Comparison of ENCODE assay signal across 8 cellular contexts in the genomic region with DNA sequence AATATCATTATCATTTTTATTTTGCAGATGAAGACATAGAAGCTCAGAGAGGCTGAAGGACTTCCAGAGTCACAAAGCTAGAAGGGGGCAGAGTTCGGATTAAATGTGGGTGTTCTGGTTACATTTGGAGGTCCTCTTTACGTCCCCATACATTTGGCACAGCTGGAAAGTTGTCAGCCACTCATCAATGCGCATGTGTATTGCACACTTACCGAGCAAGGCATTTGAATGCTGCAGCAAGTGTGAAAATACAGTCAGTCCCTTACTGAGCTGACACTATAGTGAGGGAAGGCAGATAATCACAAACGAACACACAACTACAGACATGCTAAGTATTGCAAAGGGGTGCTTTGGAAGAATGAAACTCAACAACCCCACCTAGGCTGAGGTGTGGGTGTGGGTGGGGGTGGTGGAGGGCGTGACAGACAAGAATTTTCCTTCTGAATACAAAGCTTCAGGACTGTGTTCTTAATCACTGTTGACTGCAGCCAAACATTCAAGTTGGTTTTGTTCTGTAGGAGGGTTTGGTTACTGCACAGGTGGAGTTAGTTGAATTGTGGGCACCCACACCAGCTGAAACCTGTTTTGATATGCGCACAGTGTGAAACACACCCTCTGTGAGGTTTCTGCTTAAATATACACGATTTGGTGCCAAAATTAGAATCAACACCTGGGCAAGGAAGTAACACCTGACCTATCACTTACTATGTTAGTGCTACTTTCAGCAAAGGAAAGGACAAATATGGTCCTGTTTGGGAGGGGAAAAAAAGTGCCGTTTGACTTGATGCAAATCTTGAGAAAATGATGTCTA.
DNase-seq lines count a peak whose midpoint lies in the region; ATAC-seq and TF ChIP-seq lines count a peak whose summit lies in the region.

No MANE protein-coding gene starts in this region.

- DNase-seq in NCI-H2171 treated with DMSO at 0.1 percent for 48 hours (lab: John Stamatoyannopoulos, UW) (peak; percentile 2), NCI-H2171 (lab: John Stamatoyannopoulos, UW) (no peak), T-helper 1 cell (peak; percentile 20 to 82 (median 54)), esophagus squamous epithelium (lab: John Stamatoyannopoulos, UW) (no peak), erythroblast (lab: John Stamatoyannopoulos, UW) (no peak), OCI-M2 (lab: John Stamatoyannopoulos, UW; ENCODE audit: unreplicated experiment) (no peak), occipital lobe (lab: John Stamatoyannopoulos, UW) (no peak)

- H3K27ac ChIP-seq in esophagus squamous epithelium = peak overlapping the region; percentile 67 to 85 (median 75)

- H3K4me3 ChIP-seq in esophagus squamous epithelium = no peak overlapping the region

- intact Hi-C loops in esophagus squamous epithelium (cut with DNase I) = no loop called here

- H3K9me3 ChIP-seq in esophagus squamous epithelium = no peaks in the 10 kb centered on the region

- 25 to 35% methylated on average over 9 of the region's 9 CpGs for WGBS in esophagus squamous epithelium, 2 donors

- no peaks in the 10 kb centered on the region for H3K36me3 ChIP-seq in esophagus squamous epithelium

- peaks cover 15 to 78% (median 18%) of the 10 kb centered on the region in 3 donors for H3K4me1 ChIP-seq in esophagus squamous epithelium

- peak in 1 of 6 experiments; percentile 33 for TF ChIP-seq CTCF in esophagus squamous epithelium (IDR thresholded peaks at IDR 0.05)

- H3K27me3 ChIP-seq in esophagus squamous epithelium = no peaks in the 10 kb centered on the region

- ATAC-seq in HG03108 (IDR thresholded peaks at IDR 0.05; ENCODE audit: unreplicated experiment) = peak; percentile 88

- TF ChIP-seq POLR2A in esophagus squamous epithelium (IDR thresholded peaks at IDR 0.05) (no peak), erythroblast (IDR thresholded peaks at IDR 0.05; ENCODE audit: low read length) (no peak)

Comparison
In these comparisons a context has a peak if more than half of its experiments do, and no peak if none do; other contexts are left out.
1. DNase-seq: peak in NCI-H2171 treated with DMSO at 0.1 percent for 48 hours (single experiment) and T-helper 1 cell (5 of 5); none in NCI-H2171 (single experiment), esophagus squamous epithelium (single experiment), erythroblast (0 of 2), OCI-M2 (single experiment) and occipital lobe (single experiment).